Comparison of ENCODE assay signal across 30 cellular contexts in the genomic region with DNA sequence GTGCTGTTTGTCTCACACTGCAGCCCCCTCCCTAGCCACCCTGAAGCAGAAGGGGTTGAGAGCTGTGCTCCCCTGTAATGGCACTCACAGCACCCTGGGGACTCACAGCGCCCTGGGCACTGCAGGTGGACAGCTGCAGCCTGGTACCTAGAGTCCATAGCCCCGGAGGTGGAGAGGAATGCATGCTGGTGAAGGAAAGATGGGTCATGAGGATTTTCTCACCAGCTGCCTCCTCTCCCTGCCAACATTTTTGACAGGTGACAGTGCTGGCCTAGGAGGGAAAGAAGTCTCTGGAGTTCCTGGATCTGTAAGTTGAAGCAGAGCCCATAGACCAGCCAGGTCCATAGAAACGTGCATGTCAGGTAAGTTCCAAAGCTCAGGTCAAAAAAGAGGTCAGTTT.
"Had no signal": no experiment of that assay in that cellular context is flagged by ENCODE, and none has a peak within 500 bp of the region (broad histone marks: within the 10 kb centered on the region; RNA-seq: fewer than 3 reads in every experiment).

No MANE protein-coding gene starts in this region.

- H3K36me3 ChIP-seq: adrenal gland, ascending aorta, cardiac muscle cell, WERI-Rb-1 had no signal

- H3K27me3 ChIP-seq: adrenal gland, ascending aorta, cardiac muscle cell had no signal

- H3K4me1 ChIP-seq: adrenal gland, ascending aorta had no signal

- H3K9me3 ChIP-seq: adrenal gland, ascending aorta had no signal

- H3K27ac ChIP-seq: adrenal gland, ascending aorta, cardiac muscle cell, WERI-Rb-1 had no signal

- H3K4me3 ChIP-seq: adrenal gland, ascending aorta, cardiac muscle cell had no signal

- DNase-seq: activated CD4-positive, alpha-beta memory T cell treated with anti-CD3 and anti-CD28 coated beads, Interleukin-2, amount 10 ng/mL, durations not matched to agents 7 days and 5 days; activated CD4-positive, alpha-beta T cell treated with anti-CD3 and anti-CD28 coated beads for 1 hour; activated CD4-positive, alpha-beta T cell treated with anti-CD3 and anti-CD28 coated beads for 48 hours; activated CD4-positive, alpha-beta T cell treated with anti-CD3 and anti-CD28 coated beads, Interleukin-2, amount 10 ng/mL, durations not matched to agents 7 days and 5 days; activated CD4-positive, alpha-beta T cell treated with anti-CD3 and anti-CD28 coated beads, Interleukin-2, amount 50 U/mL, for 48 hours; activated CD4-positive, CD25-positive, alpha-beta regulatory T cell; activated CD8-positive, alpha-beta memory T cell treated with anti-CD3 and anti-CD28 coated beads for 24 hours; activated CD8-positive, alpha-beta memory T cell treated with anti-CD3 and anti-CD28 coated beads, Interleukin-2, amount 10 ng/mL, durations not matched to agents 7 days and 5 days; activated CD8-positive, alpha-beta memory T cell treated with anti-CD3 and anti-CD28 coated beads, Interleukin-2, amount 50 U/mL, for 48 hours; activated CD8-positive, alpha-beta T cell treated with anti-CD3 and anti-CD28 coated beads, Interleukin-2, amount 10 ng/mL, durations not matched to agents 7 days and 5 days; activated effector memory CD4-positive, alpha-beta T cell treated with anti-CD3 and anti-CD28 coated beads, Interleukin-2, amount 50 U/mL, for 16 hours; activated gamma-delta T cell treated with Interleukin-2 at 50 U/mL for 16 hours; activated naive CD4-positive, alpha-beta T cell; activated naive CD4-positive, alpha-beta T cell treated with anti-CD3 and anti-CD28 coated beads for 36 hours; activated naive CD4-positive, alpha-beta T cell treated with anti-CD3 and anti-CD28 coated beads, Interleukin-2, amount 50 U/mL, for 16 hours; activated naive CD8-positive, alpha-beta T cell treated with anti-CD3 and anti-CD28 coated beads for 36 hours; activated T-cell treated with anti-CD3 and anti-CD28 coated beads, Interleukin-2, amount 50 U/mL, for 24 hours; activated T-cell treated with anti-CD3 and anti-CD28 coated beads, Interleukin-2, amount 50 U/mL, for 72 hours; adrenal gland; amniotic stem cell; anterior cingulate cortex; cerebellar nuclear complex; T-helper 1 cell; T-helper 2 cell; T-helper 9 cell; WERI-Rb-1 had no signal

- ATAC-seq: activated CD4-positive, CD25-positive, alpha-beta regulatory T cell treated with anti-CD3 and anti-CD28 coated beads, Interleukin-2, amount 50 U/mL, for 24 hours; activated CD8-positive, alpha-beta memory T cell treated with anti-CD3 and anti-CD28 coated beads, Interleukin-2, amount 10 ng/mL, durations not matched to agents 7 days and 5 days; activated CD8-positive, alpha-beta T cell treated with anti-CD3 and anti-CD28 coated beads, Interleukin-2, amount 10 ng/mL, durations not matched to agents 7 days and 5 days; activated T-cell treated with anti-CD3 and anti-CD28 coated beads, Interleukin-2, amount 50 U/mL, for 72 hours; WTC11 had no signal
